Comparison of ENCODE assay signal across 27 cellular contexts in the genomic region with DNA sequence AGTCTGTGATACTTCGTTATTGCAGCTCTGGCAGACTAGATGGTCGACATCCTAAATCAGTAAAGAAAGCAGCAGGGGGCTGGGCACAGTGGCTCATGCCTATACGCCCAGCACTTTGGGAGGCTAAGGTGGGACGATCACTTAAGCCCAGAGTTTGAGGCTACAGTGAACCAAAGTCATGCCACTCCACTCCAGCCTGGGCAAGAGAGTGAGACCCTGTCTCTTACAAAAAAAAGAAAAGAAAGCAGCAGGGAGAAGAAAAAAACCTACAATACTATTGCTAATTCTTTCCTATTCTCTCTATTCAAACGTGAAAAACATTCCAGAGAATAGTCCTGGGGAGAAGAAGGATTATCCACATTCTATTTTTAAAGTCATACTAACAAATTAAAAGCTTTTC.
"Had no signal": no experiment of that assay in that cellular context is flagged by ENCODE, and none has a peak within 500 bp of the region (broad histone marks: within the 10 kb centered on the region; RNA-seq: fewer than 3 reads in every experiment).

No MANE protein-coding gene starts in this region.

- H3K27ac ChIP-seq: epithelial cell of prostate, gastrocnemius medialis, hepatocyte, left ventricle myocardium inferior, ovary, prostate gland, skin epidermis, transverse colon had no signal

- H3K9me3 ChIP-seq: gastrocnemius medialis, left ventricle myocardium inferior, mucosa of descending colon, ovary, prostate gland, suprapubic skin, transverse colon had no signal

- H3K27me3 ChIP-seq: gastrocnemius medialis, hepatocyte, ovary, suprapubic skin, transverse colon had no signal

- H3K4me1 Mint-ChIP-seq: activated B cell treated with CpG ODN at 0.5 μM for 24 hours, nephron progenitor cell had no signal

- H3K27ac Mint-ChIP-seq: activated B cell treated with CpG ODN at 0.5 μM for 24 hours; activated naive CD8-positive, alpha-beta T cell; nephron progenitor cell had no signal

- H3K36me3 ChIP-seq: ovary, prostate gland had no signal

- H3K4me1 ChIP-seq: gastrocnemius medialis, prostate gland had no signal

- H3K4me3 Mint-ChIP-seq: activated B cell treated with CpG ODN at 0.5 μM for 24 hours; activated CD8-positive, alpha-beta T cell treated with anti-CD3 and anti-CD28 coated beads for 36 hours; activated naive CD8-positive, alpha-beta T cell; central memory CD8-positive, alpha-beta T cell; dendritic cell treated with granulocyte-macrophage colony-stimulating factor and Interleukin-4, amounts not matched to agents 40 ng/mL and 50 ng/mL, for 4 days; nephron progenitor cell had no signal

- ATAC-seq: gastrocnemius medialis, mucosa of descending colon, sciatic nerve had no signal

- H3K27me3 Mint-ChIP-seq: activated B cell treated with CpG ODN at 0.5 μM for 24 hours; activated CD8-positive, alpha-beta T cell treated with anti-CD3 and anti-CD28 coated beads for 36 hours; activated naive CD8-positive, alpha-beta T cell; central memory CD8-positive, alpha-beta T cell; dendritic cell treated with granulocyte-macrophage colony-stimulating factor and Interleukin-4, amounts not matched to agents 40 ng/mL and 50 ng/mL, for 4 days had no signal

- DNase-seq: activated B cell treated with CpG ODN at 0.5 μM for 24 hours; activated CD4-positive, alpha-beta T cell treated with anti-CD3 and anti-CD28 coated beads, Interleukin-2, amount 50 U/mL, for 1 hour; activated CD8-positive, alpha-beta T cell treated with anti-CD3 and anti-CD28 coated beads for 36 hours; activated effector memory CD4-positive, alpha-beta T cell treated with anti-CD3 and anti-CD28 coated beads, Interleukin-2, amount 50 U/mL, for 16 hours; anterior cingulate cortex; gastrocnemius medialis; islet precursor cell; left ventricle myocardium inferior; mesendoderm; mucosa of descending colon; nephron progenitor cell; ovary; retina; stimulated activated CD4-positive, alpha-beta T cell treated with anti-CD3 and anti-CD28 coated beads, Interleukin-12 subunit alpha, Interleukin-12 subunit beta, amount 100 ng/mL, for 4 hours; stimulated activated CD4-positive, alpha-beta T cell treated with anti-CD3 and anti-CD28 coated beads, Interleukin-4, amount 100 ng/mL, for 1 hour; T-helper 2 cell; transverse colon had no signal

- H3K9me3 Mint-ChIP-seq: activated B cell treated with CpG ODN at 0.5 μM for 24 hours; activated CD8-positive, alpha-beta T cell treated with anti-CD3 and anti-CD28 coated beads for 36 hours; central memory CD8-positive, alpha-beta T cell; dendritic cell treated with granulocyte-macrophage colony-stimulating factor and Interleukin-4, amounts not matched to agents 40 ng/mL and 50 ng/mL, for 4 days; nephron progenitor cell had no signal

- H3K4me3 ChIP-seq: gastrocnemius medialis, hepatocyte, left ventricle myocardium inferior, lung, mucosa of descending colon, ovary, prostate gland, skin epidermis, suprapubic skin, transverse colon had no signal
